ENCODE assay signal across 8 cellular contexts in the genomic region with DNA sequence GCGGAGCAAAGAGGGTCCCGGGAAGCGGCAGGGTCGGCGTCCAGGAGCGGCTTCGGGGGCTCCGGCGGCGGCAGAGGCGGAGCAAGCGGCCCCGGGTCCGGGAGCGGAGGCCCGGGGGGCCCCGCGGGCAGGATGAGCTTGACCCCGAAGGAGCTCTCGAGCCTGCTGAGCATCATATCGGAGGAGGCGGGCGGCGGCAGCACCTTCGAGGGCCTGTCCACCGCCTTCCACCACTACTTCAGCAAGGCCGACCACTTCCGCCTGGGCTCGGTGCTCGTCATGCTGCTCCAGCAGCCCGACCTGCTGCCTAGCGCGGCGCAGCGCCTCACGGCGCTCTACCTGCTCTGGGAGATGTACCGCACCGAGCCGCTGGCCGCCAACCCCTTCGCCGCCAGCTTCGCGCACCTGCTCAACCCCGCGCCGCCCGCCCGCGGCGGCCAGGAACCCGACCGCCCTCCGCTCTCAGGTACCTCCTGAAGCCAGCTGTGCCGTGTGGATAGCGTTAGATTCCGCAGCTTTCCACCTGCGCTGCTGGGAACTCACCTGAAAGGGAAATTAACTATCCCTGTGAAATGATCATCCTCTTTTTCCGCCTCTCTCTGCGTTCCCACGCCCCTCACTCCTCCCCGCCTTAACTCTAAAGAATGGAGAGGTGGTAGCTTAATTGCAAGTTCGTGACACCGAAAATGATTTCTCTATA. TPM values are rescaled to one million over a fixed set of nuclear protein-coding genes. Genes with fewer than 3 reads are reported as not detected.
A peak's percentile ranks its signal among the peaks of the same experiment; 100 is the strongest.
DNase-seq lines count a peak whose midpoint lies in the region; ATAC-seq and TF ChIP-seq lines count a peak whose summit lies in the region.

No MANE protein-coding gene starts in this region.

- H3K4me1 ChIP-seq in cardiac muscle cell (ENCODE audit: low read depth): peaks cover 10% of the 10 kb centered on the region
- H3K4me1 ChIP-seq in psoas muscle: peaks cover 24% of the 10 kb centered on the region
- H3K4me1 ChIP-seq in urinary bladder (ENCODE audit: insufficient read depth): peaks cover 4% of the 10 kb centered on the region

- DNase-seq in CMK (ENCODE audit: low read depth): peak; percentile 43
- DNase-seq in RPMI8226: peak; percentile 76
- DNase-seq in activated naive CD4-positive, alpha-beta T cell treated with anti-CD3 and anti-CD28 coated beads for 36 hours: peak; percentile 80
- DNase-seq in cardiac muscle cell (ENCODE audit: low read depth in 1 of 2, low spot score in 1 of 2): peak; percentile 64 to 68
- DNase-seq in psoas muscle: peak; percentile 63 to 83

- peaks cover 44% of the 10 kb centered on the region for H3K4me1 Mint-ChIP-seq in activated naive CD4-positive, alpha-beta T cell treated with anti-CD3 and anti-CD28 coated beads for 36 hours (ENCODE audit: low read depth)

- H3K27ac ChIP-seq in cardiac muscle cell (peak overlapping the region; percentile 96), psoas muscle (peak overlapping the region; percentile 99), urinary bladder (ENCODE audit: low read depth) (peak overlapping the region; percentile 85)

- intact Hi-C loops in activated naive CD4-positive, alpha-beta T cell treated with anti-CD3 and anti-CD28 coated beads for 36 hours (cut with micrococcal nuclease): loop anchor here (5.0 kb wide), 1 partner anchor 574 kb away; no protein-coding TSS in a partner anchor
- intact Hi-C loops in psoas muscle (cut with DNase I): loop anchor here (2.0 to 5.0 kb wide), 2 partner anchors 54 kb away; a partner anchor contains a TSS

- ATAC-seq in GM19452 (IDR thresholded peaks at IDR 0.05; ENCODE audit: unreplicated experiment) (peak; percentile 52), HG03558 (IDR thresholded peaks at IDR 0.05; ENCODE audit: extremely low read depth, unreplicated experiment) (peak; percentile 24), psoas muscle (peak; percentile 68 to 78 (median 72))

- H3K36me3 Mint-ChIP-seq in activated naive CD4-positive, alpha-beta T cell treated with anti-CD3 and anti-CD28 coated beads for 36 hours (ENCODE audit: low read depth): peaks cover 15% of the 10 kb centered on the region

- TF ChIP-seq CTCF in cardiac muscle cell (IDR thresholded peaks at IDR 0.05; ENCODE audit: low read depth, low read length) (no peak), psoas muscle (IDR thresholded peaks at IDR 0.05) (no peak)

- peak overlapping the region; percentile 98 for H3K4me3 Mint-ChIP-seq in activated naive CD4-positive, alpha-beta T cell treated with anti-CD3 and anti-CD28 coated beads for 36 hours

- CTCF ChIA-PET in activated naive CD4-positive, alpha-beta T cell treated with anti-CD3 and anti-CD28 coated beads for 36 hours (lab: Charles Lee): interaction anchor here (0.6 to 3.9 kb wide), 4 partner anchors 18 to 88 kb away, joined by 3 to 18 read pairs (median 4); no protein-coding TSS in a partner anchor

- H3K36me3 ChIP-seq in cardiac muscle cell (peaks cover 4% of the 10 kb centered on the region), psoas muscle (ENCODE audit: insufficient read depth in 1 of 2, low read depth in 1 of 2) (peaks cover 0 to 16% of the 10 kb centered on the region in 2 donors), urinary bladder (ENCODE audit: insufficient read depth) (no peaks in the 10 kb centered on the region)

- WGBS in psoas muscle, 3 donors: 1% methylated on average over 49 to 65 of the region's 65 CpGs
- under 1% methylated on average over 65 of the region's 65 CpGs for WGBS in urinary bladder

- H3K4me3 ChIP-seq in cardiac muscle cell: peak overlapping the region; percentile 91
- H3K4me3 ChIP-seq in psoas muscle: peak overlapping the region; percentile 100
- peak overlapping the region; percentile 90 for H3K4me3 ChIP-seq in urinary bladder (ENCODE audit: low read depth, low read length)

- H3K27me3 Mint-ChIP-seq in activated naive CD4-positive, alpha-beta T cell treated with anti-CD3 and anti-CD28 coated beads for 36 hours (ENCODE audit: low read depth): no peaks in the 10 kb centered on the region

- H3K27me3 ChIP-seq in cardiac muscle cell (no peaks in the 10 kb centered on the region), psoas muscle (ENCODE audit: insufficient read depth in 3 of 3, low read length in 2 of 3) (no peaks in the 10 kb centered on the region)

- H3K9me3 ChIP-seq in cardiac muscle cell (ENCODE audit: low read depth): no peaks in the 10 kb centered on the region
- H3K9me3 ChIP-seq in psoas muscle: no peaks in the 10 kb centered on the region

- peak overlapping the region; percentile 93 for H3K27ac Mint-ChIP-seq in activated naive CD4-positive, alpha-beta T cell treated with anti-CD3 and anti-CD28 coated beads for 36 hours

- no peaks in the 10 kb centered on the region for H3K9me3 Mint-ChIP-seq in activated naive CD4-positive, alpha-beta T cell treated with anti-CD3 and anti-CD28 coated beads for 36 hours

RNA-seq across cellular contexts. Expression of a gene that starts 0.5 kb away (rescaled TPM):
- 10 to 100 TPM; 38.3 to 40.3 TPM for total RNA-seq in activated naive CD4-positive, alpha-beta T cell treated with anti-CD3 and anti-CD28 coated beads for 36 hours
- 51.4 and 52.7 TPM in 2 replicates for total RNA-seq in cardiac muscle cell
- polyA plus RNA-seq in cardiac muscle cell: 74.2 and 78.0 TPM in 2 replicates
- 10 to 100 TPM; 29.6 to 42.1 (median 34.8) TPM for total RNA-seq in psoas muscle
- polyA plus RNA-seq in psoas muscle: 10 to 100 TPM; 17.1 to 38.0 (median 17.6) TPM
- 21.8 TPM for total RNA-seq in urinary bladder
- polyA plus RNA-seq in urinary bladder: 23.1 TPM

RNA-seq across cellular contexts. Expression of a gene that starts 55.3 kb away (rescaled TPM):
- total RNA-seq in activated naive CD4-positive, alpha-beta T cell treated with anti-CD3 and anti-CD28 coated beads for 36 hours: 10 to 100 TPM; 25.0 to 27.1 TPM
- total RNA-seq in cardiac muscle cell: 34.4 and 69.9 TPM in 2 replicates
- polyA plus RNA-seq in cardiac muscle cell: 44.4 and 82.9 TPM in 2 replicates
- 10 to 100 TPM; 13.5 to 23.7 (median 20.0) TPM for total RNA-seq in psoas muscle
- 10 to 100 TPM; 10.7 to 22.8 (median 11.3) TPM for polyA plus RNA-seq in psoas muscle
- 113 TPM for total RNA-seq in urinary bladder
- polyA plus RNA-seq in urinary bladder: 26.3 TPM

Comparison
In these comparisons a context has a peak if more than half of its experiments do, and no peak if none do; other contexts are left out.
1. Peak in every context shown above with its lines: DNase-seq, ATAC-seq, H3K4me3 ChIP-seq and H3K27ac ChIP-seq.